Comparison of ENCODE assay signal across 1 cellular context in the genomic region with DNA sequence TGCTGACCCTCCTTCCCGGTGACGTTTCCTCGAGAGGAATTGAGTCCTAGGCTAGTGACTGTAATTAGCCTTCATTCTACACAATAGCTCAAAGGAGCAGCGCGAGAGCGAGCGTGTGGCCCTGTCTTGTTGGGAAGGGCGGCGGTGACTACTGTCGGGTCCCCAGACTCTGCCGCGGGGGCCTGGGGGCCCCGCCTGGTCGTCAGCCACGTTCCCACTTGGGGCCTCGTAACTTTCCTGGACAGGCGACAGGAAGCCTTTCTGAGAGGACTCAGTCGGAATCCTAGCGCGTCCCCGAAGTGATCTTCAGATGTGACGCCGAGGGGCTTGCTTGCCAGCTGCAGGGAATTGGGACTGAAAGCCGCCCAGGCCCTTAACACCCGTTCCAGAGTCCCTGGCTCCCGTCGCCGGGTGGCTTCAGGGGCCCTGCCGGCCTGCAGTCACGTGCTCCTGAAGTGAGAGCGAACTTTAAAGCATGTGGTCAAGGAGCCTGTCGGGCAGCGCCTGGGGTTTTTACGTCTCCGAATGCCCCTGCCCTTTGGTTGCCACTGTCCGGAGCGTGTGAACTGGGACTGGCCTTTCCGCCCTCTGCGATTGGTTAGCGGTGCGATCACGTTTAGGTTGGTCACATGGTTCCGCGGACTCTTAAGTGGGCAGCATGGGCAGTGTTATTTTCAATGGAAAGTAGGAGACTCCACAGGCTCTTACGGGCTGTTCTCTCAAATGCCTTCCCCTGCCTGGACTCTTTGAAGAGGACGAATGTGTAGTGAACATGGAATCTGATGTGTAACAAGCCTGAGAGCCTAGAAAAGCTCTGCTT.
TF ChIP-seq lines count a peak whose summit lies in the region.

No MANE protein-coding gene starts in this region.

TF ChIP-seq in HepG2, 621 proteins besides CTCF, POLR2A, EP300 and RAD21 (continued from another document and continues in another):
- TF ChIP-seq FOXP4 (CRISPR knock-in tag; IDR thresholded peaks at IDR 0.05), result no peak
- TF ChIP-seq NR0B2 (CRISPR knock-in tag; IDR thresholded peaks at IDR 0.05), result no peak
- TF ChIP-seq, protein P1, sequence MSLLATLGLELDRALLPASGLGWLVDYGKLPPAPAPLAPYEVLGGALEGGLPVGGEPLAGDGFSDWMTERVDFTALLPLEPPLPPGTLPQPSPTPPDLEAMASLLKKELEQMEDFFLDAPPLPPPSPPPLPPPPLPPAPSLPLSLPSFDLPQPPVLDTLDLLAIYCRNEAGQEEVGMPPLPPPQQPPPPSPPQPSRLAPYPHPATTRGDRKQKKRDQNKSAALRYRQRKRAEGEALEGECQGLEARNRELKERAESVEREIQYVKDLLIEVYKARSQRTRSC (CRISPR knock-in tag; IDR thresholded peaks at IDR 0.05; ENCODE audit: low read depth), result no peak
- 0 out of 2 replicates have a peak, but pooled peaks have one; percentile 18 for TF ChIP-seq ZNF704 (CRISPR knock-in tag; IDR thresholded peaks at IDR 0.05; ENCODE audit: borderline replicate concordance)
- no peak for TF ChIP-seq MED13 (CRISPR knock-in tag; IDR thresholded peaks at IDR 0.05)
- no peak for TF ChIP-seq BCL3 (CRISPR knock-in tag; IDR thresholded peaks at IDR 0.05)
- TF ChIP-seq KLF16 (CRISPR knock-in tag; IDR thresholded peaks at IDR 0.05), result no peak
- no peak for TF ChIP-seq HNRNPK (IDR thresholded peaks at IDR 0.05; ENCODE audit: low read depth, low read length, poor library complexity, severe bottlenecking)
- no peak for TF ChIP-seq RARG (CRISPR knock-in tag; IDR thresholded peaks at IDR 0.05; ENCODE audit: low read depth)
- no peak for TF ChIP-seq ZBTB42 (CRISPR knock-in tag; IDR thresholded peaks at IDR 0.05)
- TF ChIP-seq, protein P2, sequence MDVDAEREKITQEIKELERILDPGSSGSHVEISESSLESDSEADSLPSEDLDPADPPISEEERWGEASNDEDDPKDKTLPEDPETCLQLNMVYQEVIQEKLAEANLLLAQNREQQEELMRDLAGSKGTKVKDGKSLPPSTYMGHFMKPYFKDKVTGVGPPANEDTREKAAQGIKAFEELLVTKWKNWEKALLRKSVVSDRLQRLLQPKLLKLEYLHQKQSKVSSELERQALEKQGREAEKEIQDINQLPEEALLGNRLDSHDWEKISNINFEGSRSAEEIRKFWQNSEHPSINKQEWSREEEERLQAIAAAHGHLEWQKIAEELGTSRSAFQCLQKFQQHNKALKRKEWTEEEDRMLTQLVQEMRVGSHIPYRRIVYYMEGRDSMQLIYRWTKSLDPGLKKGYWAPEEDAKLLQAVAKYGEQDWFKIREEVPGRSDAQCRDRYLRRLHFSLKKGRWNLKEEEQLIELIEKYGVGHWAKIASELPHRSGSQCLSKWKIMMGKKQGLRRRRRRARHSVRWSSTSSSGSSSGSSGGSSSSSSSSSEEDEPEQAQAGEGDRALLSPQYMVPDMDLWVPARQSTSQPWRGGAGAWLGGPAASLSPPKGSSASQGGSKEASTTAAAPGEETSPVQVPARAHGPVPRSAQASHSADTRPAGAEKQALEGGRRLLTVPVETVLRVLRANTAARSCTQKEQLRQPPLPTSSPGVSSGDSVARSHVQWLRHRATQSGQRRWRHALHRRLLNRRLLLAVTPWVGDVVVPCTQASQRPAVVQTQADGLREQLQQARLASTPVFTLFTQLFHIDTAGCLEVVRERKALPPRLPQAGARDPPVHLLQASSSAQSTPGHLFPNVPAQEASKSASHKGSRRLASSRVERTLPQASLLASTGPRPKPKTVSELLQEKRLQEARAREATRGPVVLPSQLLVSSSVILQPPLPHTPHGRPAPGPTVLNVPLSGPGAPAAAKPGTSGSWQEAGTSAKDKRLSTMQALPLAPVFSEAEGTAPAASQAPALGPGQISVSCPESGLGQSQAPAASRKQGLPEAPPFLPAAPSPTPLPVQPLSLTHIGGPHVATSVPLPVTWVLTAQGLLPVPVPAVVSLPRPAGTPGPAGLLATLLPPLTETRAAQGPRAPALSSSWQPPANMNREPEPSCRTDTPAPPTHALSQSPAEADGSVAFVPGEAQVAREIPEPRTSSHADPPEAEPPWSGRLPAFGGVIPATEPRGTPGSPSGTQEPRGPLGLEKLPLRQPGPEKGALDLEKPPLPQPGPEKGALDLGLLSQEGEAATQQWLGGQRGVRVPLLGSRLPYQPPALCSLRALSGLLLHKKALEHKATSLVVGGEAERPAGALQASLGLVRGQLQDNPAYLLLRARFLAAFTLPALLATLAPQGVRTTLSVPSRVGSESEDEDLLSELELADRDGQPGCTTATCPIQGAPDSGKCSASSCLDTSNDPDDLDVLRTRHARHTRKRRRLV (CRISPR knock-in tag; IDR thresholded peaks at IDR 0.05), result peak; percentile 72; the same call in 1 of the 2 replicates
- TF ChIP-seq KAT2B (IDR thresholded peaks at IDR 0.05; ENCODE audit: borderline replicate concordance, low read depth, low read length), result no peak
- TF ChIP-seq E2F1 (CRISPR knock-in tag; IDR thresholded peaks at IDR 0.05), result no peak
- no peak for TF ChIP-seq SIN3A (IDR thresholded peaks at IDR 0.05; ENCODE audit: borderline replicate concordance, low read depth, low read length)
- no peak for TF ChIP-seq ZSCAN9 (CRISPR knock-in tag; IDR thresholded peaks at IDR 0.05; ENCODE audit: borderline replicate concordance)
- no peak for TF ChIP-seq ZIK1 (CRISPR knock-in tag; IDR thresholded peaks at IDR 0.05; ENCODE audit: borderline replicate concordance, low read depth)
- TF ChIP-seq AHR (CRISPR knock-in tag; IDR thresholded peaks at IDR 0.05), result 0 out of 2 replicates have a peak, but pooled peaks have one; percentile 53
- TF ChIP-seq ZBTB8A (CRISPR knock-in tag; IDR thresholded peaks at IDR 0.05; ENCODE audit: borderline replicate concordance, low read depth), result no peak
- TF ChIP-seq CHCHD3 (CRISPR knock-in tag; IDR thresholded peaks at IDR 0.05), result no peak
- no peak for TF ChIP-seq ZNF766 (CRISPR knock-in tag; IDR thresholded peaks at IDR 0.05; ENCODE audit: borderline replicate concordance)
- no peak for TF ChIP-seq CHD4 (IDR thresholded peaks at IDR 0.05; ENCODE audit: borderline replicate concordance, low read length)
- 0 out of 2 replicates have a peak, but pooled peaks have one; percentile 37 for TF ChIP-seq ARHGAP35 (CRISPR knock-in tag; IDR thresholded peaks at IDR 0.05; ENCODE audit: borderline replicate concordance)
- no peak for TF ChIP-seq AFF4 (CRISPR knock-in tag; IDR thresholded peaks at IDR 0.05)
- no peak for TF ChIP-seq ZSCAN12 (CRISPR knock-in tag; IDR thresholded peaks at IDR 0.05)
- TF ChIP-seq FOXC1 (CRISPR knock-in tag; IDR thresholded peaks at IDR 0.05; ENCODE audit: borderline replicate concordance), result peak; percentile 87
- TF ChIP-seq ZNF619 (CRISPR knock-in tag; IDR thresholded peaks at IDR 0.05), result no peak
- peak; percentile 51; the same call in 1 of the 2 replicates for TF ChIP-seq ZSCAN21 (CRISPR knock-in tag; IDR thresholded peaks at IDR 0.05; ENCODE audit: borderline replicate concordance)
- no peak for TF ChIP-seq DZIP1 (CRISPR knock-in tag; IDR thresholded peaks at IDR 0.05)
- TF ChIP-seq, protein P3, sequence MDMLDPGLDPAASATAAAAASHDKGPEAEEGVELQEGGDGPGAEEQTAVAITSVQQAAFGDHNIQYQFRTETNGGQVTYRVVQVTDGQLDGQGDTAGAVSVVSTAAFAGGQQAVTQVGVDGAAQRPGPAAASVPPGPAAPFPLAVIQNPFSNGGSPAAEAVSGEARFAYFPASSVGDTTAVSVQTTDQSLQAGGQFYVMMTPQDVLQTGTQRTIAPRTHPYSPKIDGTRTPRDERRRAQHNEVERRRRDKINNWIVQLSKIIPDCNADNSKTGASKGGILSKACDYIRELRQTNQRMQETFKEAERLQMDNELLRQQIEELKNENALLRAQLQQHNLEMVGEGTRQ (IDR thresholded peaks at IDR 0.05; ENCODE audit: low read depth, low read length), result peak; percentile 63
- TF ChIP-seq, protein P3 (CRISPR knock-in tag; IDR thresholded peaks at IDR 0.05; ENCODE audit: borderline replicate concordance), result peak; percentile 67; the same call in 1 of the 2 replicates
